10 cellular contexts compared by ENCODE assay signal in the genomic region with DNA sequence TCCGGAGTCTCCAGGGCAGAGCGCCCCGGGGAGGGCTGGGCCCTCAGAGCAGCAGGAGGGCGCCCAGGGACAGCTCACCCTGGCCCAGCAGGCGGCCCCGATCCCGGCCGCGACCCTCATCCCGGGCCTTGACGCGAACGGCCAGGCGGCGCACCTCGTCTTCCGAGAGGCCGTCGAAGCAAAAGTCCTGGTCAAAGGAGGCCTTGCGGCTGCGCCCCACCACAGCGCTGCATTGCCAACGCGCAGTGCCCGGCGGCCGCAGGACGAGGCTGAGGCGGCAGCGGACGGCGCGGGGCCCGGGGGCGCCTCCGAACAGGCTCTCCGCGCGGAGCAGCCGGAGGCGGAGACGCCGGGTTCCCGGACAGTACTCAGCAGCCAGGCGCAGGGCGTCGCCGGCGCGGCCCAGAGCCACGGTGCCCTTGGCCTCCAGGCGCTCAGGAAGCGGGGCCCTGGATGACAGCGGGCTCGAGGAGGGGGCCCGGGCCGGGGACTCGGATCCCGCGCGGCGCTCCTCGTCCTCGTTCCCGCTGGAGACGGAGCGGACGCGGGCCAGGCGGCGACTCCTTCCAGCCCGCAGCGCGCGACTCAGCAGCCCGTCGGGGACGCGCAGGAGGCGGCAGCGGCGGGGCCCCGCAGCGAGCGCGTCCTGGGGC. TPM values are rescaled to one million over a fixed set of nuclear protein-coding genes. Genes with fewer than 3 reads are reported as not detected.
DNase-seq lines count a peak whose midpoint lies in the region; ATAC-seq and TF ChIP-seq lines count a peak whose summit lies in the region.
"Had no signal": no experiment of that assay in that cellular context is flagged by ENCODE, and none has a peak within 500 bp of the region (broad histone marks: within the 10 kb centered on the region; RNA-seq: fewer than 3 reads in every experiment).

No MANE protein-coding gene starts in this region.

- no peaks in the 10 kb centered on the region for H3K9me3 Mint-ChIP-seq in neural crest cell

- H3K27ac Mint-ChIP-seq in neural crest cell (ENCODE audit: unreplicated experiment): no peak overlapping the region

- peaks cover 27% of the 10 kb centered on the region for H3K27me3 ChIP-seq in A673 (replicated peaks; ENCODE audit: insufficient read depth, low read depth, low read length, poor library complexity)
- H3K27me3 ChIP-seq in MM.1S (replicated peaks; ENCODE audit: insufficient read depth, low read length): no peaks in the 10 kb centered on the region

- intact Hi-C loops in A673 (cut with micrococcal nuclease; ENCODE audit: unreplicated experiment): no loop called here

- H3K9ac ChIP-seq in MM.1S (ENCODE audit: low read length): no peak overlapping the region

- TF ChIP-seq CTCF in A673 (conservative IDR thresholded peaks at IDR 0.05; ENCODE audit: low read depth, low read length): no peak
- TF ChIP-seq CTCF in MM.1S (IDR thresholded peaks at IDR 0.05; ENCODE audit: low read length): no peak
- TF ChIP-seq CTCF in epithelial cell of proximal tubule (conservative IDR thresholded peaks at IDR 0.05; ENCODE audit: low read depth, low read length): no peak
- peak; percentile 12 for TF ChIP-seq CTCF in neural crest cell (conservative IDR thresholded peaks at IDR 0.05)

- H3K4me1 ChIP-seq in A673 (ENCODE audit: insufficient read depth, low read length, poor library complexity, severe bottlenecking) (peaks cover 30% of the 10 kb centered on the region), MM.1S (ENCODE audit: low read length) (no peaks in the 10 kb centered on the region)

- POLR2A ChIA-PET in A673 (lab: Charles Lee; ENCODE audit: low non-redundant PET): no interaction called here

- H3K4me3 ChIP-seq in A673 (ENCODE audit: low read depth, low read length, poor library complexity, severe bottlenecking) (peak overlapping the region; percentile 44), MM.1S (ENCODE audit: low read length) (no peak overlapping the region; the same call in 1 of the 2 replicates), epithelial cell of proximal tubule (ENCODE audit: low read depth, low read length) (peak overlapping the region; percentile 42)

- H2AFZ ChIP-seq in MM.1S (ENCODE audit: low read length): no peak overlapping the region

- no peaks in the 10 kb centered on the region for H3K9me2 ChIP-seq in MM.1S (replicated peaks; ENCODE audit: insufficient read depth, low read length)

- DNase-seq in A673 (ENCODE audit: low spot score) (peak; percentile 34), MM.1S (no peak), epithelial cell of proximal tubule (ENCODE audit: low read depth) (no peak), neural crest cell (ENCODE audit: low read depth, low spot score) (peak; percentile 8), ACHN (no peak), HuH-7.5 (ENCODE audit: low spot score) (no peak), SW 1271 (lab: John Stamatoyannopoulos, UW) (no peak)
- DNase-seq: DMS79, NCI-H2029 had no signal

- H3K4me2 ChIP-seq in MM.1S (ENCODE audit: low read depth, low read length): peak overlapping the region; percentile 25; the same call in 1 of the 2 replicates

- H3F3A ChIP-seq in MM.1S (ENCODE audit: insufficient read depth, low read length): no peaks in the 10 kb centered on the region

- no peak for ATAC-seq in HG02981 (IDR thresholded peaks at IDR 0.05; ENCODE audit: unreplicated experiment)

- H3K36me3 ChIP-seq in A673 (ENCODE audit: insufficient read depth, low read length, poor library complexity, severe bottlenecking): no peaks in the 10 kb centered on the region
- H3K36me3 ChIP-seq in MM.1S (replicated peaks; ENCODE audit: insufficient read depth, low read length): no peaks in the 10 kb centered on the region

- CTCF ChIA-PET in A673 (lab: Charles Lee): no interaction called here

- peaks cover 89% of the 10 kb centered on the region for H3K27me3 Mint-ChIP-seq in neural crest cell (ENCODE audit: low read depth)

- peak overlapping the region; percentile 41 for H3K4me3 Mint-ChIP-seq in neural crest cell

- no peaks in the 10 kb centered on the region for H4K20me1 ChIP-seq in MM.1S (ENCODE audit: insufficient read depth, low read length)

- H3K9me3 ChIP-seq in A673 (ENCODE audit: low read depth, low read length, poor library complexity, severe bottlenecking) (no peaks in the 10 kb centered on the region), MM.1S (replicated peaks; ENCODE audit: insufficient read depth, low read length) (no peaks in the 10 kb centered on the region)

- no TSS peak for BruUV-seq in A673 (replicated peaks; lab: Mats Ljungman, UMichigan)

- no peak overlapping the region for H3K27ac ChIP-seq in A673 (ENCODE audit: low read depth, low read length, poor library complexity, severe bottlenecking)
- H3K27ac ChIP-seq in MM.1S (ENCODE audit: low read length): no peak overlapping the region

- in situ Hi-C loops in ACHN (cut with HindIII; ENCODE audit: low pct_ligation_motif_present, low pct_unique_long_range_greater_than_20kb, low sequenced_read_pairs): no loop called here

- H3K4me1 Mint-ChIP-seq in neural crest cell: peaks cover 4% of the 10 kb centered on the region

- no peaks in the 10 kb centered on the region for H3K79me2 ChIP-seq in MM.1S (ENCODE audit: low read length)

- H3K36me3 Mint-ChIP-seq in neural crest cell (ENCODE audit: low read depth): no peaks in the 10 kb centered on the region

RNA-seq across cellular contexts. Expression of a gene that starts 1.1 kb away (rescaled TPM):
- total RNA-seq in A673 (2021) (0.54 and 0.70 TPM in 2 replicates), epithelial cell of proximal tubule (0.07 and 0.12 TPM in 2 replicates), neural crest cell (not detected in 2 replicates)

Comparison
In these comparisons a context has a peak if more than half of its experiments do, and no peak if none do; other contexts are left out.
1. DNase-seq: peak in A673 (single experiment) and neural crest cell (single experiment); none in MM.1S (single experiment), epithelial cell of proximal tubule (single experiment), ACHN (single experiment), HuH-7.5 (single experiment) and SW 1271 (0 of 2).